ENCODE assay signal across 17 cellular contexts in the genomic region with DNA sequence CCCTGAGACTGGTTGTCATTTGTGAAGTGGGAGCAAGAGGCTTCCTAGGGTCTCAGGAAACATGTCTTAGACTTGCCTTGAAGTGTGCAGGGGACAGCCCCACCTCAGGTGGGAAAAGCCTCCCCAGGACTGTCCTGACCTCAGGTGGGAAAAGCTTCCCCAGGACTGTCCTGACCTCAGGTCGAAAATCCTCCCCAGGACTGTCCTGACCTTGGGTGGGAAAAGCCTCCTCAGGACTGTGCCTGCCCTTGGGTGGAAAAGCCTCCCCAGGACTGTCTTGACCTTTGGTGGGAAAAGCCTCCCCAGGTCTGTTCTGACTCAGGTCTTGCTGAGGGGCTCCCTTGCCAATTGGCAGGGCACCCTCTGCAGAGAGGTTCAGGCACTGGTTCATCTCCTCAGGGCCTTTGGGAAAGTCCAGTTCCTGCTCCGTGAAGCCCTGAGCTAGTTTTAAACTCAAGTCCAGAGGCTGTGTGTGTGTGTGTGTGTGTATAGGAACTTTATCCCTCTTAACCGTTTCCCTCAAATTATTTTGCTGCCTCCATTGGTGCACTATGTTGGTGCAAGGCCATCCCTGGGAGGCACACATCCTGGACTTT.
"Had no signal": no experiment of that assay in that cellular context is flagged by ENCODE, and none has a peak within 500 bp of the region (broad histone marks: within the 10 kb centered on the region; RNA-seq: fewer than 3 reads in every experiment).

No MANE protein-coding gene starts in this region.

- ATAC-seq: activated T-cell treated with anti-CD3 and anti-CD28 coated beads, Interleukin-2, amount 50 U/mL, for 4 hours; body of pancreas; heart right ventricle; left lobe of liver; natural killer cell; upper lobe of right lung had no signal

- H3K27ac ChIP-seq: body of pancreas, heart right ventricle, prostate gland, upper lobe of right lung had no signal

- H3K9me3 ChIP-seq: prostate gland had no signal

- FAIRE-seq: kidney had no signal

- H3K27me3 ChIP-seq: body of pancreas, upper lobe of right lung had no signal

- H3K4me3 ChIP-seq: body of pancreas, heart right ventricle, prostate gland, upper lobe of right lung had no signal

- H3K36me3 ChIP-seq: heart right ventricle, prostate gland, upper lobe of right lung had no signal

- H3K4me1 ChIP-seq: body of pancreas, heart right ventricle, prostate gland, upper lobe of right lung had no signal

- DNase-seq: activated CD8-positive, alpha-beta memory T cell treated with anti-CD3 and anti-CD28 coated beads, Interleukin-2, amount 50 U/mL, for 4 hours; activated naive CD4-positive, alpha-beta T cell treated with Interleukin-2 at 50 U/mL for 16 hours; activated T-cell treated with anti-CD3 and anti-CD28 coated beads, Interleukin-2, amount 50 U/mL, for 4 hours; anterior cingulate cortex; body of pancreas; effector CD4-positive, alpha-beta T cell; erythroblast; foreskin fibroblast; heart right ventricle; kidney; natural killer cell; stimulated activated CD4-positive, alpha-beta T cell treated with anti-CD3 and anti-CD28 coated beads, Interleukin-4, amount 100 ng/mL, for 1 hour; stimulated activated naive CD4-positive, alpha-beta T cell; T-helper 1 cell; upper lobe of right lung had no signal
